ENCODE assay signal across 8 cellular contexts in the genomic region with DNA sequence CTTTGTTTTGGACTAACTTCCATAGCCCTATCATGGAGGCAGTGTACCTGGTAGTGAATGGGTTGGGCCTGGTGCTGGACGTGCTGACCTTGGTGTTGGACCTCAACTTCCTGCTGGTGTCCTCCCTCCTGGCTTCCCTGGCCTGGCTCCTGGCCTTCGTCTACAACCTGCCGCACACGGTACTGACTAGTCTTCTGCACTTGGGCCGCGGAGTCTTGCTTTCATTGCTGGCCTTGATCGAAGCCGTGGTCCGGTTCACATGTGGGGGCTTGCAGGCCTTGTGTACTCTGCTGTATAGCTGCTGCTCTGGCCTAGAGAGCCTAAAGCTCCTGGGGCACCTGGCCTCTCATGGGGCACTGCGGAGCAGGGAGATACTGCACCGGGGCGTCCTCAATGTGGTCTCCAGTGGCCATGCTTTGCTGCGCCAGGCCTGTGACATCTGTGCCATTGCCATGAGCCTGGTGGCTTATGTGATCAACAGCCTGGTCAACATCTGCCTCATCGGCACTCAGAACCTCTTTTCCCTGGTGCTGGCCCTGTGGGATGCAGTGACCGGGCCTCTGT. TPM values are rescaled to one million over a fixed set of nuclear protein-coding genes. Genes with fewer than 3 reads are reported as not detected.
A peak's percentile ranks its signal among the peaks of the same experiment; 100 is the strongest.
DNase-seq lines count a peak whose midpoint lies in the region; ATAC-seq and TF ChIP-seq lines count a peak whose summit lies in the region.

No MANE protein-coding gene starts in this region.

- POLR2A ChIA-PET in activated CD4-positive, alpha-beta memory T cell treated with anti-CD3 and anti-CD28 coated beads for 36 hours (lab: Charles Lee), result interaction anchor here (1.0 kb wide), 1 partner anchor 14 kb away, joined by 3 read pairs; no protein-coding TSS in a partner anchor

- ATAC-seq in GM18909 (IDR thresholded peaks at IDR 0.05; ENCODE audit: poor library complexity, unreplicated experiment), result no peak

- peak; percentile 20 for DNase-seq in H7
- DNase-seq in activated CD4-positive, alpha-beta memory T cell treated with anti-CD3 and anti-CD28 coated beads for 36 hours, result no peak
- no peak for DNase-seq in hepatocyte (ENCODE audit: low spot score)
- DNase-seq in NCI-H1417 (lab: John Stamatoyannopoulos, UW), result no peak
- DNase-seq in RKO (ENCODE audit: low spot score), result no peak
- DNase-seq in SW 1271 (lab: John Stamatoyannopoulos, UW), result no peak

- peaks cover 28% of the 10 kb centered on the region for H3K4me1 Mint-ChIP-seq in activated CD4-positive, alpha-beta memory T cell treated with anti-CD3 and anti-CD28 coated beads for 36 hours (ENCODE audit: low read depth)

- peak overlapping the region; percentile 85 for H3K27ac Mint-ChIP-seq in activated CD4-positive, alpha-beta memory T cell treated with anti-CD3 and anti-CD28 coated beads for 36 hours

- H3K27me3 Mint-ChIP-seq in activated CD4-positive, alpha-beta memory T cell treated with anti-CD3 and anti-CD28 coated beads for 36 hours, result peaks cover 12% of the 10 kb centered on the region

- H3K4me3 ChIP-seq in H7 (ENCODE audit: insufficient read depth, low read depth, low read length) (peak overlapping the region; percentile 84), hepatocyte (peak overlapping the region; percentile 64), skin epidermis (peak overlapping the region; percentile 81 to 99 (median 94))

- peak overlapping the region; percentile 89 for H3K4me2 ChIP-seq in hepatocyte

- no peaks in the 10 kb centered on the region for H3K9me3 ChIP-seq in hepatocyte (ENCODE audit: low read depth)

- peaks cover 14% of the 10 kb centered on the region for H3K27me3 ChIP-seq in H7 (ENCODE audit: control insufficient read depth, insufficient read depth, low read length)
- H3K27me3 ChIP-seq in hepatocyte, result peaks cover 7% of the 10 kb centered on the region

- no peaks in the 10 kb centered on the region for H4K20me1 ChIP-seq in hepatocyte (ENCODE audit: insufficient read depth, poor library complexity, severe bottlenecking)

- no peak for TF ChIP-seq CTCF in hepatocyte (IDR thresholded peaks at IDR 0.05; ENCODE audit: poor library complexity)

- CTCF ChIA-PET in activated CD4-positive, alpha-beta memory T cell treated with anti-CD3 and anti-CD28 coated beads for 36 hours (lab: Charles Lee), result interaction anchor here (6.2 kb wide), 1 partner anchor 13 kb away, joined by 49 read pairs; no protein-coding TSS in a partner anchor

- peaks cover 22% of the 10 kb centered on the region for H3K4me1 ChIP-seq in hepatocyte (ENCODE audit: insufficient read depth)

- intact Hi-C loops in activated CD4-positive, alpha-beta memory T cell treated with anti-CD3 and anti-CD28 coated beads for 36 hours (cut with micrococcal nuclease), result loop anchor here (2.0 to 5.0 kb wide), 3 partner anchors 14 to 268 kb away; a partner anchor contains a TSS

- H3K36me3 ChIP-seq in H7 (replicated peaks; ENCODE audit: control insufficient read depth, insufficient read depth, low read length) (peaks cover 7% of the 10 kb centered on the region), hepatocyte (replicated peaks; ENCODE audit: insufficient read depth, low read depth) (no peaks in the 10 kb centered on the region)

- H3K27ac ChIP-seq in hepatocyte (peak overlapping the region; percentile 75), skin epidermis (peak overlapping the region in 18 of 21 experiments; percentile 47 to 92 (median 85))

- H2AFZ ChIP-seq in hepatocyte, result peak overlapping the region; percentile 43

- H3K9me2 ChIP-seq in hepatocyte (replicated peaks; ENCODE audit: insufficient read depth), result no peaks in the 10 kb centered on the region

- peak overlapping the region; percentile 93 for H3K4me3 Mint-ChIP-seq in activated CD4-positive, alpha-beta memory T cell treated with anti-CD3 and anti-CD28 coated beads for 36 hours

- WGBS in hepatocyte (ENCODE audit: low lambda C conversion rate, missing lambda C conversion rate), result 82% methylated on average over 15 of the region's 15 CpGs

- no peaks in the 10 kb centered on the region for H3K9me3 Mint-ChIP-seq in activated CD4-positive, alpha-beta memory T cell treated with anti-CD3 and anti-CD28 coated beads for 36 hours

- H3K36me3 Mint-ChIP-seq in activated CD4-positive, alpha-beta memory T cell treated with anti-CD3 and anti-CD28 coated beads for 36 hours, result peaks cover 8% of the 10 kb centered on the region

- peaks cover 20% of the 10 kb centered on the region for H3K79me2 ChIP-seq in hepatocyte

RNA-seq across cellular contexts. Expression of a gene that starts 0.8 kb away (rescaled TPM):
- 26.4 and 28.9 TPM in 2 replicates for total RNA-seq in H7 (2014; rRNA removed; shearing (Covaris generic))
- total RNA-seq in activated CD4-positive, alpha-beta memory T cell treated with anti-CD3 and anti-CD28 coated beads for 36 hours, result 10 to 100 TPM; 33.7 to 35.2 TPM
- 15.5 and 15.8 TPM in 2 replicates for total RNA-seq in hepatocyte
- 35.5 and 46.9 TPM in 2 replicates for polyA plus RNA-seq in hepatocyte

RNA-seq across cellular contexts. Expression of a gene that starts 5.5 kb away (rescaled TPM):
- total RNA-seq in H7 (2014; rRNA removed; shearing (Covaris generic)), result 2.1 TPM in 2 replicates
- total RNA-seq in activated CD4-positive, alpha-beta memory T cell treated with anti-CD3 and anti-CD28 coated beads for 36 hours, result not detected
- 12.5 and 13.7 TPM in 2 replicates for total RNA-seq in hepatocyte
- polyA plus RNA-seq in hepatocyte, result 18.0 and 23.6 TPM in 2 replicates

RNA-seq across cellular contexts. Expression of a gene that starts 11.3 kb away (rescaled TPM):
- not detected in 2 replicates for total RNA-seq in H7 (2014; rRNA removed; shearing (Covaris generic))
- total RNA-seq in activated CD4-positive, alpha-beta memory T cell treated with anti-CD3 and anti-CD28 coated beads for 36 hours, result not detected
- 0.08 TPM in 1 of 2 replicates, not detected in the other for total RNA-seq in hepatocyte
- polyA plus RNA-seq in hepatocyte, result not detected in 2 replicates

RNA-seq across cellular contexts. Expression of a gene that starts 18.2 kb away (rescaled TPM):
- total RNA-seq in H7 (2014; rRNA removed; shearing (Covaris generic)), result 45.5 and 59.3 TPM in 2 replicates
- total RNA-seq in activated CD4-positive, alpha-beta memory T cell treated with anti-CD3 and anti-CD28 coated beads for 36 hours, result 1 to 10 TPM; 6.9 to 8.2 TPM
- total RNA-seq in hepatocyte, result 8.7 and 35.4 TPM in 2 replicates
- polyA plus RNA-seq in hepatocyte, result 5.1 and 6.1 TPM in 2 replicates

RNA-seq across cellular contexts. Expression of a gene that starts 46.3 kb away (rescaled TPM):
- 2.7 and 2.8 TPM in 2 replicates for total RNA-seq in H7 (2014; rRNA removed; shearing (Covaris generic))
- total RNA-seq in activated CD4-positive, alpha-beta memory T cell treated with anti-CD3 and anti-CD28 coated beads for 36 hours, result 1 to 10 TPM; 1.4 to 2.2 TPM
- 7.3 and 8.1 TPM in 2 replicates for total RNA-seq in hepatocyte
- 23.5 and 35.7 TPM in 2 replicates for polyA plus RNA-seq in hepatocyte
